8 cellular contexts compared by ENCODE assay signal in the genomic region with DNA sequence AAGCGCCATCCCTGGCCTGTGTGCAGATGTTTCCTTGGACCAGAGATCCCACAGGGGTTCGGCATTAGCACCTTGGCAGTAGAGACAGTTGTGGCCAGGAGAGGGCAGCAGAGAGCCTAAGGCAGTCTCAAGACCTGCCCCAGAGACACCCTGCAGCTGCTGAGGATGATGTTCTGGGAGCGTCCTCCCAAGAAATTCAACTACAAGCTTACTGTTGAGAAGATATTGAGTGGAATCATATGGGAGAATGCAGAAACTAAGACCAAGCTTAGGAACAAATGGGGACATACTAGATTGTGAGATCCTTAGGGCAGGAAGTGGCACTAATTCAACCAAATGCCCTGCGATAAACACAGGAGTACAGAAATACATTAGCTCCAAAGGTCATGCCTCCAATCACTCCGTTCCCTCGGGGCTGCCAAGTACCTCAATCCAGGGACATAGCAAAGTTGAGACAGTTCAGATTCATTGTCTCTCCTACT. TPM values are rescaled to one million over a fixed set of nuclear protein-coding genes. Genes with fewer than 3 reads are reported as not detected.
DNase-seq lines count a peak whose midpoint lies in the region; ATAC-seq and TF ChIP-seq lines count a peak whose summit lies in the region.

No MANE protein-coding gene starts in this region.

- H3K4me3 Mint-ChIP-seq in Calu3 (ENCODE audit: low read depth, unreplicated experiment) (no peak overlapping the region), natural killer cell (peak overlapping the region; percentile 37)

- H3K27ac Mint-ChIP-seq in Calu3 (ENCODE audit: unreplicated experiment): no peak overlapping the region
- H3K27ac Mint-ChIP-seq in natural killer cell: peak overlapping the region in 1 of 2 donors; percentile 46

- H3K4me3 ChIP-seq in HL-60 (replicated peaks; ENCODE audit: insufficient read depth, low read length) (no peak overlapping the region), OCI-LY3 (ENCODE audit: low read length) (no peak overlapping the region), esophagus muscularis mucosa (no peak overlapping the region)

- H3K4me1 Mint-ChIP-seq in Calu3 (ENCODE audit: low read depth, unreplicated experiment): peaks cover 19% of the 10 kb centered on the region
- peaks cover 31 to 39% of the 10 kb centered on the region in 2 donors for H3K4me1 Mint-ChIP-seq in natural killer cell

- WGBS in esophagus muscularis mucosa: 40% methylated on average over 6 of the region's 6 CpGs

- H2AFZ ChIP-seq in OCI-LY3 (ENCODE audit: low read depth, low read length): no peak overlapping the region

- peaks cover 8% of the 10 kb centered on the region for H3K4me1 ChIP-seq in OCI-LY3 (ENCODE audit: low read length)
- peaks cover 4 to 9% (median 7%) of the 10 kb centered on the region in 4 donors for H3K4me1 ChIP-seq in esophagus muscularis mucosa

- H3K9ac ChIP-seq in OCI-LY3 (ENCODE audit: low read length): no peak overlapping the region

- no peak for TF ChIP-seq EP300 in esophagus muscularis mucosa (IDR thresholded peaks at IDR 0.05)

- TF ChIP-seq CTCF in Calu3 (IDR thresholded peaks at IDR 0.05; ENCODE audit: unreplicated experiment): peak; percentile 93
- TF ChIP-seq CTCF in HL-60 (IDR thresholded peaks at IDR 0.05; ENCODE audit: insufficient read depth, low read length): peak; percentile 85
- peak; percentile 91 for TF ChIP-seq CTCF in OCI-LY3 (IDR thresholded peaks at IDR 0.05; ENCODE audit: low read depth, low read length)
- TF ChIP-seq CTCF in esophagus muscularis mucosa (IDR thresholded peaks at IDR 0.05): peak; percentile 71 to 97 (median 88)
- TF ChIP-seq CTCF in natural killer cell (IDR thresholded peaks at IDR 0.05): peak; percentile 93

- peaks cover 4% of the 10 kb centered on the region for H3K27me3 ChIP-seq in HL-60 (ENCODE audit: insufficient read depth, poor library complexity, severe bottlenecking)
- no peaks in the 10 kb centered on the region for H3K27me3 ChIP-seq in OCI-LY3 (ENCODE audit: low read depth, low read length)
- no peaks in the 10 kb centered on the region for H3K27me3 ChIP-seq in esophagus muscularis mucosa

- H3K27ac ChIP-seq in HL-60 (replicated peaks): no peak overlapping the region
- no peak overlapping the region for H3K27ac ChIP-seq in OCI-LY3 (ENCODE audit: low read length)
- H3K27ac ChIP-seq in esophagus muscularis mucosa (replicated peaks in 1 of 4): no peak overlapping the region

- H3K36me3 Mint-ChIP-seq in Calu3 (ENCODE audit: insufficient read depth, unreplicated experiment) (no peaks in the 10 kb centered on the region), natural killer cell (no peaks in the 10 kb centered on the region)

- H3K79me2 ChIP-seq in OCI-LY3 (ENCODE audit: low read length): no peaks in the 10 kb centered on the region

- no peaks in the 10 kb centered on the region for H4K20me1 ChIP-seq in OCI-LY3 (ENCODE audit: insufficient read depth, low read length)

- BruUV-seq in Calu3 (replicated peaks; lab: Mats Ljungman, UMichigan): no TSS peak

- H3K27me3 Mint-ChIP-seq in Calu3 (ENCODE audit: unreplicated experiment) (no peaks in the 10 kb centered on the region), natural killer cell (ENCODE audit: low read depth in 2 of 2) (no peaks in the 10 kb centered on the region)

- peak; percentile 84 for DNase-seq in Calu3
- DNase-seq in HL-60 (ENCODE audit: low read depth in 1 of 2, low spot score in 1 of 2): peak; percentile 35 to 56
- DNase-seq in activated T-cell treated with anti-CD3 and anti-CD28 coated beads for 4 hours: peak; percentile 87
- no peak for DNase-seq in esophagus muscularis mucosa (ENCODE audit: extremely low spot score)
- peak; percentile 76 for DNase-seq in natural killer cell
- DNase-seq in stimulated activated naive CD4-positive, alpha-beta T cell treated with Interleukin-2 at 50 U/mL for 16 hours (lab: John Stamatoyannopoulos, UW): peak; percentile 84

- H3K9me3 Mint-ChIP-seq in Calu3 (ENCODE audit: low read depth, unreplicated experiment) (no peaks in the 10 kb centered on the region), natural killer cell (no peaks in the 10 kb centered on the region)

- ATAC-seq in GM21367 (IDR thresholded peaks at IDR 0.05; ENCODE audit: unreplicated experiment) (peak; percentile 99), natural killer cell (peak; percentile 93 to 98 (median 95))

- H3K9me3 ChIP-seq in OCI-LY3 (ENCODE audit: insufficient read depth, low read length) (no peaks in the 10 kb centered on the region), esophagus muscularis mucosa (no peaks in the 10 kb centered on the region)

- TF ChIP-seq POLR2A in esophagus muscularis mucosa (IDR thresholded peaks at IDR 0.05; ENCODE audit: low read depth): no peak

- H3K4me2 ChIP-seq in OCI-LY3 (ENCODE audit: low read length): peak overlapping the region; percentile 29; the same call in 1 of the 2 replicates

- CTCF ChIA-PET in Calu3 (lab: Charles Lee): interaction anchor here (0.8 to 2.0 kb wide), 3 partner anchors 8 to 161 kb away, joined by 3 to 10 read pairs (median 6); no protein-coding TSS in a partner anchor

- intact Hi-C loops in Calu3 (cut with micrococcal nuclease; ENCODE audit: unreplicated experiment): loop anchor here (5.0 kb wide), 2 partner anchors 160 to 270 kb away; no protein-coding TSS in a partner anchor
- intact Hi-C loops in esophagus muscularis mucosa (cut with DNase I): loop anchor here (10.0 kb wide), 1 partner anchor 687 kb away; no protein-coding TSS in a partner anchor
- intact Hi-C loops in natural killer cell (cut with micrococcal nuclease): loop anchor here (1.0 to 5.0 kb wide), 3 partner anchors 115 to 270 kb away; partner anchors contain the start of gene CYTIP

- no peaks in the 10 kb centered on the region for H3K36me3 ChIP-seq in OCI-LY3 (replicated peaks; ENCODE audit: low read depth, low read length)
- H3K36me3 ChIP-seq in esophagus muscularis mucosa: no peaks in the 10 kb centered on the region

RNA-seq across cellular contexts. Expression of gene ERMN, which starts 2.0 kb away (rescaled TPM):
- total RNA-seq in Calu3 (2022): not detected in 2 replicates
- under 1 TPM in 2 of 4 donors, not detected in 2; under 0.01 to 0.17 TPM for total RNA-seq in esophagus muscularis mucosa
- total RNA-seq in natural killer cell: 10 to 100 TPM; 13.5 to 14.4 (median 14.0) TPM

Comparison
In these comparisons a context has a peak if more than half of its experiments do, and no peak if none do; other contexts are left out.
1. RNA of gene ERMN, which starts 2.0 kb away (total RNA-seq): 13.5 to 14.4 TPM in natural killer cell; not detected in Calu3 and under 0.01 to 0.17 TPM in esophagus muscularis mucosa; every median in the first group is over 10 times any median in the second.
2. Peak in every context shown above with its lines, with median percentiles within 50 percentile points of each other: CTCF ChIP-seq.